In the genomic region with DNA sequence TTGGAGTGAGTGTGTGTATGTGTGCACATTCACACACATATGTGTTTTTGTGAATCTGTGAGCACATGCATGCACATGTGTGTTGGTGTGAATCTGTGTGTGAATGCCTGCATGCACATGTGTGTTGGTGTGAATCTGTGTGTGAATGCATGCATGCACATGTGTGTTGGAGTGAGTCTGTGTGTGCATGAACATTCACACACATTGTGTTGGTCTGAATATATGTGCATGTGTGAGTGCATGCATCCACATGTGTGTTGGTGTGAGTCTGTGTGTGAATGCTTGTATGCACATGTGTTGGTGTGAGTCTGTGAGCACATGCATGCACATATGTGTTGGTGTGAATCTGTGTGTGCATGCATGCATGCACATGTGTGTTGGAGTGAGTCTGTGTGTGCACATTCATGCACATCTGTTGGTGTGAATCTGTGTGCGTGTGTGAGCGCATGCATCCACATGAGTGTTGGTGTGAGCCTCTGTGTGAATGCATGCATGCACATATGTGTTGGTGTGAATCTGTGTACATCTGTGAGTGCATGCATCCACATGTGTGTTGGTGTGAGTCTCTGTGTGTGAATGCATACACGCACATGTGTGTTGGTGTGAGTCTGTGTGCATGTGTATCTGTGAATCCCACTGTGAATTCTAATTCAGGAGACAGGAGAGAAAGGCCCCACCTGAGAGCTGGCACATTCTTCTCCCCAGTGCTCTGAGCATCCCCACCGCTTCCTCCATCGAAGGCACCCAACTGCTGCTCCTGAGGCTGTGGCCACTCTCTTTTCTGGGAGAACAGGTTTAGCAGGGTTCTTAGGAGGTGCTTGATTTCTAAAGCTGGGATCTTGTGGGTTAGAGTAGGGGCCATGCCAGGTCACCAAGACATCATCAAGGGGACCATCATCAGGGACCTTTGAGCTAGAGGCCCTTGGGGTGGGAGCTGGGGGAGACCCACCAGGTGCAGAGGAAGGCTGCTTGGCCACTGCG, we compare ENCODE assay signal across 16 cellular contexts.
DNase-seq lines count a peak whose midpoint lies in the region; ATAC-seq and TF ChIP-seq lines count a peak whose summit lies in the region.
"Had no signal": no experiment of that assay in that cellular context is flagged by ENCODE, and none has a peak within 500 bp of the region (broad histone marks: within the 10 kb centered on the region; RNA-seq: fewer than 3 reads in every experiment).

No MANE protein-coding gene starts in this region.

- intact Hi-C loops in Right ventricle myocardium inferior (cut with DNase I) (no loop called here), left cardiac atrium (cut with DNase I) (no loop called here), stomach (cut with DNase I; ENCODE audit: low total_unique reads) (no loop called here)

- H3K4me1 ChIP-seq in GM23338 (ENCODE audit: insufficient read depth): no peaks in the 10 kb centered on the region
- H3K4me1 ChIP-seq in stomach: peaks cover 14 to 44% (median 39%) of the 10 kb centered on the region in 4 donors
- H3K4me1 ChIP-seq: A549 had no signal

- peak; percentile 9 for DNase-seq in Right ventricle myocardium inferior (ENCODE audit: missing footprints)
- no peak for DNase-seq in left cardiac atrium
- no peak for DNase-seq in GM23338 (ENCODE audit: low spot score)
- DNase-seq in T-helper 9 cell: no peak
- no peak for DNase-seq in stomach
- DNase-seq: COR-L47, MG63, NCI-H1092, NCI-H146, NCI-H2081, NCI-H345, NCI-H69, SW 1271 had no signal

- H3K27ac ChIP-seq in GM23338 (ENCODE audit: low read depth) (no peak overlapping the region), stomach (no peak overlapping the region)
- H3K27ac ChIP-seq: A549 had no signal

- H3K9me3 Mint-ChIP-seq in GM23338: no peaks in the 10 kb centered on the region

- H3K36me3 ChIP-seq in GM23338 (ENCODE audit: insufficient read depth) (no peaks in the 10 kb centered on the region), stomach (no peaks in the 10 kb centered on the region)
- H3K36me3 ChIP-seq: MG63 had no signal

- TF ChIP-seq CTCF in GM23338 (conservative IDR thresholded peaks at IDR 0.05; ENCODE audit: low read depth in 2 of 2) (no peak), stomach (IDR thresholded peaks at IDR 0.05) (no peak)

- peaks cover 4% of the 10 kb centered on the region; the same call in 1 of the 3 replicates for H3K4me1 Mint-ChIP-seq in GM23338

- H3K9me3 ChIP-seq in stomach: no peaks in the 10 kb centered on the region
- H3K9me3 ChIP-seq: A549, MG63 had no signal

- H3K4me3 Mint-ChIP-seq in GM23338: no peak overlapping the region

- WGBS in stomach, 5 donors: 70 to 90% (median 83%) methylated on average over 6 of the region's 6 CpGs

- H3K9me2 ChIP-seq in GM23338 (ENCODE audit: insufficient read depth): no peaks in the 10 kb centered on the region

- H3K4me3 ChIP-seq in GM23338 (no peak overlapping the region), stomach (no peak overlapping the region)
- H3K4me3 ChIP-seq: A549, MG63 had no signal

- H3K36me3 Mint-ChIP-seq in GM23338 (ENCODE audit: low read depth): no peaks in the 10 kb centered on the region

- no peak overlapping the region for H2AFZ ChIP-seq in GM23338

- no peak for TF ChIP-seq POLR2A in stomach (IDR thresholded peaks at IDR 0.05)

- no peak overlapping the region for H3K4me2 ChIP-seq in GM23338
- H3K4me2 ChIP-seq: A549 had no signal

- peaks cover 9% of the 10 kb centered on the region; the same call in 1 of the 2 replicates for H3F3A ChIP-seq in GM23338 (replicated peaks; ENCODE audit: low read depth)

- TF ChIP-seq EP300 in stomach (IDR thresholded peaks at IDR 0.05): no peak

- no peak overlapping the region for H3K27ac Mint-ChIP-seq in GM23338

- peaks cover 19% of the 10 kb centered on the region for H3K27me3 Mint-ChIP-seq in GM23338 (ENCODE audit: insufficient read depth, low read depth, poor library complexity)

- H4K20me1 ChIP-seq in GM23338 (replicated peaks; ENCODE audit: insufficient read depth): no peaks in the 10 kb centered on the region

- ATAC-seq in Right ventricle myocardium inferior: no peak
- ATAC-seq in left cardiac atrium: no peak
- ATAC-seq in GM23338: peak; percentile 28; the same call in 1 of the 3 replicates
- peak; percentile 18 for ATAC-seq in esophagus mucosa
- no peak for ATAC-seq in HG02610 (IDR thresholded peaks at IDR 0.05; ENCODE audit: unreplicated experiment)
- ATAC-seq: A549 had no signal

- H3K79me2 ChIP-seq in GM23338 (replicated peaks; ENCODE audit: insufficient read depth): no peaks in the 10 kb centered on the region

- H3K27me3 ChIP-seq in GM23338 (ENCODE audit: insufficient read depth): no peaks in the 10 kb centered on the region
- H3K27me3 ChIP-seq in stomach: peaks cover 0 to 17% (median 0%) of the 10 kb centered on the region in 3 donors
- H3K27me3 ChIP-seq: MG63 had no signal

TF ChIP-seq in GM23338, 12 proteins besides CTCF, POLR2A, EP300 and RAD21 (continues in another document):
- TF ChIP-seq ZNF114 (CRISPR knock-in tag; IDR thresholded peaks at IDR 0.05) (no peak), EZH2phosphoT487 (IDR thresholded peaks at IDR 0.05; ENCODE audit: unreplicated experiment) (no peak), NANOG (IDR thresholded peaks at IDR 0.05; ENCODE audit: borderline replicate concordance) (no peak), ETS1 (IDR thresholded peaks at IDR 0.05) (no peak), REST (IDR thresholded peaks at IDR 0.05; ENCODE audit: unreplicated experiment) (no peak), JUNB (IDR thresholded peaks at IDR 0.05; ENCODE audit: unreplicated experiment) (no peak), STAT1 (IDR thresholded peaks at IDR 0.05; ENCODE audit: unreplicated experiment) (no peak)

Comparison
In these comparisons a context has a peak if more than half of its experiments do, and no peak if none do; other contexts are left out.
1. ATAC-seq: peak in GM23338 (single experiment) and esophagus mucosa (single experiment); none in Right ventricle myocardium inferior (single experiment), left cardiac atrium (0 of 2) and HG02610 (single experiment).